ENCODE assay signal across 13 cellular contexts in the genomic region with DNA sequence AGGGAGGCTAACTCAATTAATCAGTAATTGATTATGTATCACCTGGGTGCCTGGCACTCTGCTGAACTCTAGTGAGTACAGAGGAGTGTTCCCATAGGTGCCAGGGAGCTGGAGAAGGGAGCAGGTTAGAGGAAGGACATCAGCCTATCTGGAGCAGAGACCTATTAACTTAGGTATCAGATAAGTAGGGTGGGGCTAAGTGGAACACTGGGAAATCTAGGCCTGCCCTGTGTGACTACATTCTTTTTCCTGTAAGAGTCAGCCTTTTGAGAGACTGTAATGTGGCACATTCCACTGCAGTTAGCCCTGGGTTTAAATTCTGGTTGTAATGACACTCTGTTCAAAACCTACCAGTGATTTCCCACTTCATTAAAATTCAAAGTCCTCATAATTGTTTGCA. TPM values are rescaled to one million over a fixed set of nuclear protein-coding genes. Genes with fewer than 3 reads are reported as not detected.
DNase-seq lines count a peak whose midpoint lies in the region; ATAC-seq, FAIRE-seq and TF ChIP-seq lines count a peak whose summit lies in the region.
"Had no signal": no experiment of that assay in that cellular context is flagged by ENCODE, and none has a peak within 500 bp of the region (broad histone marks: within the 10 kb centered on the region; RNA-seq: fewer than 3 reads in every experiment).

No MANE protein-coding gene starts in this region.

- no peak for FAIRE-seq in kidney (lab: Jason Lieb, UNC)

- H3K4me3 ChIP-seq in fibroblast of pulmonary artery (replicated peaks; ENCODE audit: low read depth, low read length) (no peak overlapping the region), osteoblast (ENCODE audit: insufficient read depth, low read length) (no peak overlapping the region), kidney (ENCODE audit: low read length in 2 of 2) (no peak overlapping the region)

- H3K27me3 Mint-ChIP-seq in T-helper 17 cell: no peaks in the 10 kb centered on the region
- no peaks in the 10 kb centered on the region for H3K27me3 Mint-ChIP-seq in natural killer cell treated with Interleukin-12 subunit alpha and Interleukin-12 subunit beta and Interleukin-15 and Interleukin-18, amount 100 ng/mL, for 72 hours

- intact Hi-C loops in kidney (cut with DNase I): no loop called here

- H3K27ac ChIP-seq in osteoblast (ENCODE audit: low read depth, low read length) (peak overlapping the region; percentile 35), kidney (ENCODE audit: low read depth in 2 of 2, low read length in 2 of 2) (no peak overlapping the region)

- H3K4me3 Mint-ChIP-seq in T-helper 17 cell: no peak overlapping the region
- H3K4me3 Mint-ChIP-seq in natural killer cell treated with Interleukin-12 subunit alpha and Interleukin-12 subunit beta and Interleukin-15 and Interleukin-18, amount 100 ng/mL, for 72 hours: no peak overlapping the region

- H3K36me3 ChIP-seq in osteoblast (ENCODE audit: insufficient read depth, low read length): peaks cover 10% of the 10 kb centered on the region
- peaks cover 0 to 9% of the 10 kb centered on the region in 2 donors for H3K36me3 ChIP-seq in kidney (ENCODE audit: control insufficient read depth in 1 of 2, insufficient read depth in 2 of 2, low read length in 2 of 2)

- TF ChIP-seq CTCF in fibroblast of pulmonary artery (IDR thresholded peaks at IDR 0.05; ENCODE audit: low read length, missing control alignments) (no peak), osteoblast (IDR thresholded peaks at IDR 0.05; ENCODE audit: extremely low read depth, low read depth, low read length) (no peak), kidney (IDR thresholded peaks at IDR 0.05; ENCODE audit: borderline replicate concordance, extremely low read depth, insufficient read depth) (no peak)

- no peak overlapping the region for H2AFZ ChIP-seq in osteoblast (ENCODE audit: low read length)

- peaks cover 2% of the 10 kb centered on the region for H3K9me3 ChIP-seq in T-helper 17 cell (ENCODE audit: control insufficient read depth, low read length, poor library complexity, severe bottlenecking)
- no peaks in the 10 kb centered on the region for H3K9me3 ChIP-seq in osteoblast (ENCODE audit: low read depth, low read length)
- no peaks in the 10 kb centered on the region for H3K9me3 ChIP-seq in kidney (ENCODE audit: control insufficient read depth in 1 of 2, low read length in 2 of 2)

- no peak overlapping the region for H3K9ac ChIP-seq in kidney (ENCODE audit: low read length in 2 of 2)

- no peak for ATAC-seq in T-helper 17 cell
- ATAC-seq in natural killer cell treated with Interleukin-12 subunit alpha and Interleukin-12 subunit beta and Interleukin-15 and Interleukin-18, amount 100 ng/mL, for 72 hours: no peak
- ATAC-seq: sciatic nerve had no signal

- DNase-seq in EL: peak; percentile 43
- DNase-seq in T-helper 17 cell: no peak
- peak; percentile 25 for DNase-seq in fibroblast of pulmonary artery (ENCODE audit: low read depth)
- DNase-seq in osteoblast (ENCODE audit: insufficient read length, low spot score, missing footprints): peak; percentile 79
- no peak for DNase-seq in anterior cingulate cortex (lab: John Stamatoyannopoulos, UW)
- DNase-seq in natural killer cell treated with Interleukin-12 subunit alpha and Interleukin-12 subunit beta and Interleukin-15 and Interleukin-18, amount 100 ng/mL, for 72 hours (ENCODE audit: low spot score): no peak
- DNase-seq in kidney: no peak
- DNase-seq in NCI-H345 (lab: John Stamatoyannopoulos, UW): no peak
- DNase-seq: activated CD4-positive, CD25-positive, alpha-beta regulatory T cell; activated effector memory CD4-positive, alpha-beta T cell treated with anti-CD3 and anti-CD28 coated beads, Interleukin-2, amount 50 U/mL, for 16 hours; H7; kidney glomerular epithelial cell had no signal

- H3K27ac Mint-ChIP-seq in T-helper 17 cell: peak overlapping the region; percentile 87
- H3K27ac Mint-ChIP-seq in natural killer cell treated with Interleukin-12 subunit alpha and Interleukin-12 subunit beta and Interleukin-15 and Interleukin-18, amount 100 ng/mL, for 72 hours: no peak overlapping the region

- H3K27me3 ChIP-seq in osteoblast (ENCODE audit: insufficient read depth, low read length): no peaks in the 10 kb centered on the region

- H3K4me1 Mint-ChIP-seq in T-helper 17 cell: peaks cover 18% of the 10 kb centered on the region
- peaks cover 16 to 17% of the 10 kb centered on the region in 2 donors for H3K4me1 Mint-ChIP-seq in natural killer cell treated with Interleukin-12 subunit alpha and Interleukin-12 subunit beta and Interleukin-15 and Interleukin-18, amount 100 ng/mL, for 72 hours (ENCODE audit: low read depth in 2 of 2)

- H3K4me2 ChIP-seq in osteoblast (ENCODE audit: insufficient read depth, low read length): no peak overlapping the region

- peaks cover 74% of the 10 kb centered on the region for H3K79me2 ChIP-seq in osteoblast (ENCODE audit: insufficient read depth, low read length)

- peaks cover 2% of the 10 kb centered on the region for H3K36me3 Mint-ChIP-seq in T-helper 17 cell (ENCODE audit: low read depth)
- H3K36me3 Mint-ChIP-seq in natural killer cell treated with Interleukin-12 subunit alpha and Interleukin-12 subunit beta and Interleukin-15 and Interleukin-18, amount 100 ng/mL, for 72 hours: no peaks in the 10 kb centered on the region

- no peaks in the 10 kb centered on the region for H3K9me3 Mint-ChIP-seq in natural killer cell treated with Interleukin-12 subunit alpha and Interleukin-12 subunit beta and Interleukin-15 and Interleukin-18, amount 100 ng/mL, for 72 hours

- H4K20me1 ChIP-seq in osteoblast (ENCODE audit: insufficient read depth, low read length): peaks cover 11% of the 10 kb centered on the region

- H3K4me1 ChIP-seq in osteoblast (ENCODE audit: insufficient read depth, low read length) (peaks cover 11% of the 10 kb centered on the region), kidney (ENCODE audit: control insufficient read depth in 1 of 2, insufficient read depth in 1 of 2, low read depth in 1 of 2, low read length in 2 of 2) (peaks cover 9 to 10% of the 10 kb centered on the region in 2 donors)

RNA-seq across cellular contexts. Expression of a gene that starts 12.7 kb away (rescaled TPM):
- total RNA-seq in T-helper 17 cell: 10 to 100 TPM; 23.4 to 27.7 TPM
- total RNA-seq in osteoblast: 61.6 and 67.0 TPM in 2 replicates
- total RNA-seq in natural killer cell treated with Interleukin-12 subunit alpha and Interleukin-12 subunit beta and Interleukin-15 and Interleukin-18, amount 100 ng/mL, for 72 hours: 10 to 100 TPM; 47.9 to 50.2 TPM
- 49.0 TPM for total RNA-seq in kidney
- polyA plus RNA-seq in kidney (ENCODE audit: insufficient read depth, low read depth, low replicate concordance): 27.9 TPM

RNA-seq across cellular contexts. Expression of a gene that starts 44.8 kb away (rescaled TPM):
- total RNA-seq in T-helper 17 cell (10 to 100 TPM; 19.6 to 21.4 TPM), osteoblast (29.7 and 34.2 TPM in 2 replicates), kidney (38.6 TPM)
- 10 to 100 TPM; 65.1 to 69.7 TPM for total RNA-seq in natural killer cell treated with Interleukin-12 subunit alpha and Interleukin-12 subunit beta and Interleukin-15 and Interleukin-18, amount 100 ng/mL, for 72 hours
- polyA plus RNA-seq in kidney (ENCODE audit: insufficient read depth, low read depth, low replicate concordance): 21.8 TPM

Comparison
In these comparisons a context has a peak if more than half of its experiments do, and no peak if none do; other contexts are left out.
1. DNase-seq: peak in EL (single experiment), fibroblast of pulmonary artery (single experiment) and osteoblast (single experiment); none in T-helper 17 cell (0 of 3), anterior cingulate cortex (0 of 58), natural killer cell treated with Interleukin-12 subunit alpha and Interleukin-12 subunit beta and Interleukin-15 and Interleukin-18, amount 100 ng/mL, for 72 hours (single experiment), kidney (single experiment) and NCI-H345 (single experiment).